Comparison of ENCODE assay signal across 14 cellular contexts in genomic region chr11:45752136-45752535, GRCh38. TPM values are rescaled to one million over a fixed set of nuclear protein-coding genes. Genes with fewer than 3 reads are reported as not detected.
A peak's percentile ranks its signal among the peaks of the same experiment; 100 is the strongest.
DNase-seq lines count a peak whose midpoint lies in the region; ATAC-seq and TF ChIP-seq lines count a peak whose summit lies in the region.
"Had no signal": no experiment of that assay in that cellular context is flagged by ENCODE, and none has a peak within 500 bp of the region (broad histone marks: within the 10 kb centered on the region; RNA-seq: fewer than 3 reads in every experiment).

No MANE protein-coding gene starts in this region.

- peaks cover 0 to 67% (median 0%) of the 10 kb centered on the region in 7 donors for H3K27me3 ChIP-seq in spleen (replicated peaks in 1 of 7)
- no peaks in the 10 kb centered on the region for H3K27me3 ChIP-seq in ascending aorta
- H3K27me3 ChIP-seq in right atrium auricular region, result no peaks in the 10 kb centered on the region
- H3K27me3 ChIP-seq: BE2C had no signal

- peaks cover 7% of the 10 kb centered on the region for H3K27me3 Mint-ChIP-seq in brain

- TF ChIP-seq CTCF in brain (conservative IDR thresholded peaks at IDR 0.05) (no peak), spleen (IDR thresholded peaks at IDR 0.05 in 8 of 11, conservative IDR thresholded peaks at IDR 0.05 in 3 of 11) (no peak), ascending aorta (IDR thresholded peaks at IDR 0.05) (no peak), right atrium auricular region (IDR thresholded peaks at IDR 0.05) (no peak)

- no peak for TF ChIP-seq POLR2A in spleen (IDR thresholded peaks at IDR 0.05)

- H3K36me3 ChIP-seq in spleen (no peaks in the 10 kb centered on the region), ascending aorta (no peaks in the 10 kb centered on the region), right atrium auricular region (no peaks in the 10 kb centered on the region)
- H3K36me3 ChIP-seq: BE2C had no signal

- H3K4me1 ChIP-seq in spleen, result peaks cover 0 to 25% (median 2%) of the 10 kb centered on the region in 6 donors
- H3K4me1 ChIP-seq in ascending aorta, result peaks cover 9 to 40% of the 10 kb centered on the region in 2 donors
- peaks cover 0 to 41% of the 10 kb centered on the region in 2 donors for H3K4me1 ChIP-seq in right atrium auricular region
- H3K4me1 ChIP-seq: BE2C had no signal

- H3K36me3 Mint-ChIP-seq in brain, result no peaks in the 10 kb centered on the region
- H3K36me3 Mint-ChIP-seq: CD4-positive, CD25-positive, alpha-beta regulatory T cell; CD8-positive, alpha-beta memory T cell had no signal

- H3K9me3 Mint-ChIP-seq in brain, result peaks cover 0 to 6% (median 2%) of the 10 kb centered on the region in 5 experiments
- H3K9me3 Mint-ChIP-seq: CD8-positive, alpha-beta memory T cell; H9 had no signal

- H3K4me3 Mint-ChIP-seq in brain, result no peak overlapping the region
- H3K4me3 Mint-ChIP-seq: CD4-positive, CD25-positive, alpha-beta regulatory T cell; CD8-positive, alpha-beta memory T cell; H9 had no signal

- DNase-seq in NCI-H2227 (lab: John Stamatoyannopoulos, UW; ENCODE audit: unreplicated experiment), result peak; percentile 54
- DNase-seq in spleen, result peak; percentile 42
- DNase-seq in ascending aorta (ENCODE audit: low spot score in 2 of 2), result no peak
- DNase-seq in right atrium auricular region (ENCODE audit: low spot score), result no peak
- DNase-seq: ACHN; BE2C; C1 segment of cervical spinal cord; CD4-positive, CD25-positive, alpha-beta regulatory T cell; CD8-positive, alpha-beta memory T cell; GOT3; IMR-90 had no signal

- H3K9me3 ChIP-seq in spleen (no peaks in the 10 kb centered on the region), ascending aorta (no peaks in the 10 kb centered on the region), right atrium auricular region (no peaks in the 10 kb centered on the region)
- H3K9me3 ChIP-seq: BE2C had no signal

- intact Hi-C loops in spleen (cut with DNase I; ENCODE audit: low total_unique reads) (no loop called here), ascending aorta (cut with DNase I) (no loop called here)

- H3K27ac ChIP-seq in spleen, result peak overlapping the region in 2 of 8 donors; percentile 60 to 61
- H3K27ac ChIP-seq in ascending aorta, result no peak overlapping the region
- no peak overlapping the region for H3K27ac ChIP-seq in right atrium auricular region

- WGBS in spleen, 5 donors, result 80 to 91% (median 82%) methylated on average over 11 of the region's 11 CpGs

- ATAC-seq in GM21529 (IDR thresholded peaks at IDR 0.05; ENCODE audit: unreplicated experiment), result no peak

- H3K4me3 ChIP-seq in spleen (no peak overlapping the region), ascending aorta (no peak overlapping the region), right atrium auricular region (no peak overlapping the region)

- H3K27ac Mint-ChIP-seq in brain, result peak overlapping the region in 4 of 5 experiments; percentile 48 to 97 (median 94)
- H3K27ac Mint-ChIP-seq: CD8-positive, alpha-beta memory T cell had no signal

- peaks cover 63% of the 10 kb centered on the region for H3K4me1 Mint-ChIP-seq in brain
- H3K4me1 Mint-ChIP-seq: CD4-positive, CD25-positive, alpha-beta regulatory T cell; CD8-positive, alpha-beta memory T cell had no signal

RNA-seq across cellular contexts. Expression of gene SLC35C1, which starts 52.8 kb away (rescaled TPM):
- 7.7 TPM for polyA plus RNA-seq in brain (ENCODE audit: insufficient read depth, low read depth, low replicate concordance)
- 10 to 100 TPM in 5 of 7 donors, 1 to 10 TPM in 2; 9.3 to 14.2 (median 12.1) TPM for total RNA-seq in spleen
- polyA plus RNA-seq in spleen, result 1 to 10 TPM; 2.8 to 7.4 (median 4.1) TPM
- total RNA-seq in ascending aorta, result 47.7 TPM
- 10 to 100 TPM in 1 of 2 donors, 1 to 10 TPM in 1; 5.2 to 11.6 TPM for total RNA-seq in right atrium auricular region

Comparison
In these comparisons a context has a peak if more than half of its experiments do, and no peak if none do; other contexts are left out.
1. DNase-seq: peak in NCI-H2227 (single experiment) and spleen (single experiment); none in ascending aorta (0 of 2) and right atrium auricular region (single experiment).